Comparison of ENCODE assay signal across 27 cellular contexts in the genomic region with DNA sequence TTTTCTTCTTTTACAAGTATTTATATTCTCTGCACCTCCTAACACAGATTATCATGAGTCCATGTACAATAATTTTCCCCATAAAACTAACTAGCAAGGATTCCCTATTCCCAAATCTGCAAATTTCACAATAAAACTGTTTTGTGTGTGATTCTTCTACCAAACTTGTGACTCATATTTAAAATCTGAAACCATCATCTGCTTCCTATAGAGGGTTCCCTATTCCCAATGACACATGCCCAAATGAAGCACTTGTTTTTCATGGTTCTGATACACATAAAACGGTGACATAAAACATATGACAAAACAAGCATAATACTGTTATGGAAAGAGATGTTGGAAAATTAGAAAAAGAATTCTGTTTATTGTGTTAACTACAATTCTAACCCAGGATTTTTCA.
A peak's percentile ranks its signal among the peaks of the same experiment; 100 is the strongest.
DNase-seq lines count a peak whose midpoint lies in the region; ATAC-seq and TF ChIP-seq lines count a peak whose summit lies in the region.
"Had no signal": no experiment of that assay in that cellular context is flagged by ENCODE, and none has a peak within 500 bp of the region (broad histone marks: within the 10 kb centered on the region; RNA-seq: fewer than 3 reads in every experiment).

No MANE protein-coding gene starts in this region.

- H3K4me1 ChIP-seq in SK-N-SH (ENCODE audit: control insufficient read depth in 1 of 2, insufficient read depth in 2 of 2, low read depth in 1 of 2, low read length in 1 of 2) (peaks cover 7 to 14% of the 10 kb centered on the region in 2 experiments; a peak in 3 of 4 replicates), esophagus muscularis mucosa (peaks cover 0 to 10% (median 9%) of the 10 kb centered on the region in 4 donors)
- H3K4me1 ChIP-seq: tibial artery had no signal

- 68% methylated on average over 1 of the region's 1 CpG for WGBS in SK-N-SH (ENCODE audit: low lambda C conversion rate)
- 87% methylated on average over 1 of the region's 1 CpG for WGBS in esophagus muscularis mucosa

- no peak for TF ChIP-seq EP300 in SK-N-SH (IDR thresholded peaks at IDR 0.05; ENCODE audit: borderline replicate concordance in 1 of 2, low read depth in 1 of 2, low read length in 1 of 2)
- TF ChIP-seq EP300 in esophagus muscularis mucosa (IDR thresholded peaks at IDR 0.05), result no peak

- TF ChIP-seq CTCF in SK-N-SH (IDR thresholded peaks at IDR 0.05), result no peak
- no peak for TF ChIP-seq CTCF in esophagus muscularis mucosa (IDR thresholded peaks at IDR 0.05)
- no peak for TF ChIP-seq CTCF in progenitor cell of endocrine pancreas (IDR thresholded peaks at IDR 0.05; ENCODE audit: unreplicated experiment)

- no peaks in the 10 kb centered on the region for H3F3A ChIP-seq in SK-N-SH (replicated peaks; ENCODE audit: insufficient read depth)

- no peak overlapping the region for H3K27ac Mint-ChIP-seq in progenitor cell of endocrine pancreas
- H3K27ac Mint-ChIP-seq: activated naive CD8-positive, alpha-beta T cell treated with anti-CD3 and anti-CD28 coated beads for 36 hours; activated T-helper 2 cell treated with anti-CD3 and anti-CD28 coated beads, Interferon-gamma antibody, Interleukin-2, Interleukin-4, amounts not matched to agents 10 μg/mL and 5 μg/mL and 100 μg/mL, durations not matched to agents 14 hours and 24 hours and 36 hours; CD8-positive, alpha-beta T cell; IgD-negative memory B cell; stimulated activated naive B cell treated with anti-CD40 and anti-IgM and Interleukin-4, amounts not matched to agents 10 μg/mL and 1 μg/mL and 100 μg/mL, for 72 hours had no signal

- no peak overlapping the region for H2AFZ ChIP-seq in SK-N-SH (ENCODE audit: low read depth)

- H3K9me3 Mint-ChIP-seq in progenitor cell of endocrine pancreas (ENCODE audit: low read depth), result no peaks in the 10 kb centered on the region
- H3K9me3 Mint-ChIP-seq: activated naive CD8-positive, alpha-beta T cell treated with anti-CD3 and anti-CD28 coated beads for 36 hours; activated T-helper 2 cell treated with anti-CD3 and anti-CD28 coated beads, Interferon-gamma antibody, Interleukin-2, Interleukin-4, amounts not matched to agents 10 μg/mL and 5 μg/mL and 100 μg/mL, durations not matched to agents 14 hours and 24 hours and 36 hours; CD8-positive, alpha-beta T cell; stimulated activated naive B cell treated with anti-CD40 and anti-IgM and Interleukin-4, amounts not matched to agents 10 μg/mL and 1 μg/mL and 100 μg/mL, for 72 hours had no signal

- H3K4me3 ChIP-seq in SK-N-SH (ENCODE audit: low read depth in 2 of 2, low read length in 1 of 2) (0 out of 4 replicates have a peak overlapping the region, but pooled peaks of 1 of the 2 experiments have one; percentile 0), esophagus muscularis mucosa (no peak overlapping the region)
- H3K4me3 ChIP-seq: MG63, psoas muscle, skin epidermis, tibial artery had no signal

- peaks cover 9% of the 10 kb centered on the region for H3K36me3 Mint-ChIP-seq in progenitor cell of endocrine pancreas (ENCODE audit: insufficient read depth)
- H3K36me3 Mint-ChIP-seq: activated naive CD8-positive, alpha-beta T cell treated with anti-CD3 and anti-CD28 coated beads for 36 hours; CD8-positive, alpha-beta T cell; IgD-negative memory B cell; stimulated activated naive B cell treated with anti-CD40 and anti-IgM and Interleukin-4, amounts not matched to agents 10 μg/mL and 1 μg/mL and 100 μg/mL, for 72 hours had no signal

- H3K27ac ChIP-seq in SK-N-SH (ENCODE audit: low read depth in 2 of 2, low read length in 1 of 2), result peak overlapping the region in 1 of 2 experiments; percentile 42; a peak in 1 of 4 replicates
- H3K27ac ChIP-seq in esophagus muscularis mucosa (replicated peaks in 1 of 4), result no peak overlapping the region
- H3K27ac ChIP-seq: HL-60, psoas muscle, tibial artery had no signal

- no peaks in the 10 kb centered on the region for H3K27me3 Mint-ChIP-seq in progenitor cell of endocrine pancreas
- H3K27me3 Mint-ChIP-seq: brain; IgD-negative memory B cell; stimulated activated naive B cell treated with anti-CD40 and anti-IgM and Interleukin-4, amounts not matched to agents 10 μg/mL and 1 μg/mL and 100 μg/mL, for 72 hours had no signal

- H3K36me3 ChIP-seq in SK-N-SH (replicated peaks in 1 of 2; ENCODE audit: control insufficient read depth in 1 of 2, insufficient read depth in 2 of 2, low read length in 1 of 2) (no peaks in the 10 kb centered on the region), esophagus muscularis mucosa (no peaks in the 10 kb centered on the region)
- H3K36me3 ChIP-seq: MG63, tibial artery had no signal

- peak overlapping the region; percentile 7; the same call in 1 of the 2 replicates for H3K4me2 ChIP-seq in SK-N-SH

- no peaks in the 10 kb centered on the region for H3K27me3 ChIP-seq in SK-N-SH (ENCODE audit: insufficient read depth)
- H3K27me3 ChIP-seq in esophagus muscularis mucosa, result no peaks in the 10 kb centered on the region
- H3K27me3 ChIP-seq: MG63, tibial artery had no signal

- no peaks in the 10 kb centered on the region for H3K9me2 ChIP-seq in SK-N-SH

- TF ChIP-seq POLR2A in esophagus muscularis mucosa (IDR thresholded peaks at IDR 0.05; ENCODE audit: low read depth), result no peak

- no peak overlapping the region for H3K9ac ChIP-seq in SK-N-SH

- DNase-seq in ELR (ENCODE audit: low read depth) (peak; percentile 54), SK-N-SH (no peak), fibroblast of gingiva (ENCODE audit: low read depth) (peak; percentile 50), pons (ENCODE audit: low spot score) (peak; percentile 6), esophagus muscularis mucosa (ENCODE audit: extremely low spot score) (no peak), progenitor cell of endocrine pancreas (ENCODE audit: low spot score, unreplicated experiment) (no peak), NCI-H345 (lab: John Stamatoyannopoulos, UW) (no peak)
- DNase-seq: activated CD8-positive, alpha-beta memory T cell treated with anti-CD3 and anti-CD28 coated beads, Interleukin-2, amount 50 U/mL, for 4 hours; activated naive CD8-positive, alpha-beta T cell treated with anti-CD3 and anti-CD28 coated beads for 36 hours; CD8-positive, alpha-beta T cell; DMS53; glutamatergic neuron; midbrain; NCI-H1436 treated with DMSO at 0.1 percent for 48 hours; NCI-H526; psoas muscle; stimulated activated CD4-positive, alpha-beta T cell treated with anti-CD3 and anti-CD28 coated beads, Interleukin-2, amount 100 ng/mL, for 24 hours; stimulated activated naive B cell treated with anti-CD40 and anti-IgM and Interleukin-4, amounts not matched to agents 10 μg/mL and 1 μg/mL and 100 μg/mL, for 72 hours; tibial artery had no signal

- no peak for TF ChIP-seq RAD21 in SK-N-SH (IDR thresholded peaks at IDR 0.05; ENCODE audit: low read length)

- CTCF ChIA-PET in SK-N-SH (lab: Yijun Ruan, JAX), result no interaction called here

- no peak for ATAC-seq in GM21381 (IDR thresholded peaks at IDR 0.05; ENCODE audit: unreplicated experiment)
- ATAC-seq: CD8-positive, alpha-beta T cell; Right ventricle myocardium inferior; stimulated activated naive B cell treated with anti-CD40 and anti-IgM and Interleukin-4, amounts not matched to agents 10 μg/mL and 1 μg/mL and 100 μg/mL, for 72 hours had no signal

- no peaks in the 10 kb centered on the region for H4K20me1 ChIP-seq in SK-N-SH (ENCODE audit: insufficient read depth)

- H3K4me1 Mint-ChIP-seq in progenitor cell of endocrine pancreas (ENCODE audit: low read depth), result no peaks in the 10 kb centered on the region
- H3K4me1 Mint-ChIP-seq: activated naive CD8-positive, alpha-beta T cell treated with anti-CD3 and anti-CD28 coated beads for 36 hours; IgD-negative memory B cell; stimulated activated naive B cell treated with anti-CD40 and anti-IgM and Interleukin-4, amounts not matched to agents 10 μg/mL and 1 μg/mL and 100 μg/mL, for 72 hours had no signal

- intact Hi-C loops in esophagus muscularis mucosa (cut with DNase I), result no loop called here

- no peaks in the 10 kb centered on the region for H3K79me2 ChIP-seq in SK-N-SH (ENCODE audit: insufficient read depth)

- POLR2A ChIA-PET in SK-N-SH (lab: Yijun Ruan, JAX), result no interaction called here

- no peak overlapping the region for H3K4me3 Mint-ChIP-seq in progenitor cell of endocrine pancreas (ENCODE audit: low read depth)
- H3K4me3 Mint-ChIP-seq: activated naive CD8-positive, alpha-beta T cell treated with anti-CD3 and anti-CD28 coated beads for 36 hours; brain; CD8-positive, alpha-beta T cell; IgD-negative memory B cell; stimulated activated naive B cell treated with anti-CD40 and anti-IgM and Interleukin-4, amounts not matched to agents 10 μg/mL and 1 μg/mL and 100 μg/mL, for 72 hours had no signal

- H3K9me3 ChIP-seq in SK-N-SH (no peaks in the 10 kb centered on the region), esophagus muscularis mucosa (no peaks in the 10 kb centered on the region)
- H3K9me3 ChIP-seq: MG63, psoas muscle, tibial artery had no signal

TF ChIP-seq in SK-N-SH, 30 proteins besides CTCF, POLR2A, EP300 and RAD21:
- TF ChIP-seq FOXM1 (IDR thresholded peaks at IDR 0.05; ENCODE audit: low read depth) (no peak), EZH2phosphoT487 (IDR thresholded peaks at IDR 0.05; ENCODE audit: borderline replicate concordance, low read depth) (no peak), TEAD4 (IDR thresholded peaks at IDR 0.05; ENCODE audit: borderline replicate concordance, insufficient read depth) (no peak), ELF1 (IDR thresholded peaks at IDR 0.05) (no peak), YY1 (IDR thresholded peaks at IDR 0.05; ENCODE audit: low read depth) (no peak), FOSL2 (IDR thresholded peaks at IDR 0.05; ENCODE audit: borderline replicate concordance, low read depth) (peak; percentile 24; the same call in 1 of the 2 replicates)
- TF ChIP-seq, protein P1, sequence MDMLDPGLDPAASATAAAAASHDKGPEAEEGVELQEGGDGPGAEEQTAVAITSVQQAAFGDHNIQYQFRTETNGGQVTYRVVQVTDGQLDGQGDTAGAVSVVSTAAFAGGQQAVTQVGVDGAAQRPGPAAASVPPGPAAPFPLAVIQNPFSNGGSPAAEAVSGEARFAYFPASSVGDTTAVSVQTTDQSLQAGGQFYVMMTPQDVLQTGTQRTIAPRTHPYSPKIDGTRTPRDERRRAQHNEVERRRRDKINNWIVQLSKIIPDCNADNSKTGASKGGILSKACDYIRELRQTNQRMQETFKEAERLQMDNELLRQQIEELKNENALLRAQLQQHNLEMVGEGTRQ (IDR thresholded peaks at IDR 0.05; ENCODE audit: borderline replicate concordance, low read depth, low read length), result no peak

Comparison
In these comparisons a context has a peak if more than half of its experiments do, and no peak if none do; other contexts are left out.
1. DNase-seq: peak in ELR (single experiment), fibroblast of gingiva (single experiment) and pons (single experiment); none in SK-N-SH (single experiment), esophagus muscularis mucosa (single experiment), progenitor cell of endocrine pancreas (single experiment) and NCI-H345 (single experiment).